Comparison of ENCODE assay signal across 31 cellular contexts in the genomic region with DNA sequence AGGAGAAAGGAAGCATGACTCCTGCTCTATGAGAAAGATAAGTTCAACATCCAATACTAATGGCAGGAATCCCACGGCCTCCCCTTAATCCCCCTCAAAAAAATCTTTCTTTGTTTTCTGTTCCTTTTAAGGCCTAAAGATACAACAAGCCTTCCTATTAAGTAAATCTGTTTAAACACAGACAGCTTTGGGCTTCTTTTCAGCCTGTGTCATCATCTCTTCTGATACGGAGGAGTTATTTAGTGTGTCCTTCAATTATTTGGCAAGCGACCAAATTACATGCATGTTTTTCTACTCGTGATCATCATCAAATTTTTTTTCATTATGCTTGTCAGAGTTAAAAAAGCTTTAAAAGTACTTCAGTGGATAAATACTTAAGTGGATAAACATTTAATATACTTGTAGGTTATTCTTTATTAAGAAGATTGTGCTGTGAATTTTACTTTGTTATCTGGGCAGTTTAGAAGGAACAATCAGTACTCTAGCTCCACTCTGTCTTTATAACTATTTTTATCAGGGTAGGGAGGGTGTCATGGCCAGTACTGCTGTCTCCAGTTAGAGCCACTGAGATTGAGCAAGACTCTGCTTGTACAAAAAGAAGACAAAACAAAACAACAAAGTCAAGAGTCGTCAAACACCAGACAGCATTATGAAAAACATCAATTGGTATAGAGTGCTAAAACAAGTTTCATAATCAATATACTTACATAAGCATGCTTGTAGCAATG.
DNase-seq lines count a peak whose midpoint lies in the region; ATAC-seq and TF ChIP-seq lines count a peak whose summit lies in the region.
"Had no signal": no experiment of that assay in that cellular context is flagged by ENCODE, and none has a peak within 500 bp of the region (broad histone marks: within the 10 kb centered on the region; RNA-seq: fewer than 3 reads in every experiment).

No MANE protein-coding gene starts in this region.

- intact Hi-C loops in Right ventricle myocardium inferior (cut with DNase I): loop anchor here (2.0 to 10.0 kb wide), 2 partner anchors 45 to 209 kb away; no protein-coding TSS in a partner anchor
- intact Hi-C loops in cardiac septum (cut with DNase I): no loop called here

- H3K27me3 ChIP-seq in cardiac muscle cell: no peaks in the 10 kb centered on the region
- H3K27me3 ChIP-seq: upper lobe of left lung had no signal

- H3K27ac Mint-ChIP-seq in nephron: peak overlapping the region; percentile 80 to 95 (median 88)
- H3K27ac Mint-ChIP-seq: activated CD4-positive, alpha-beta memory T cell treated with anti-CD3 and anti-CD28 coated beads, Interleukin-2, amount 10 ng/mL, durations not matched to agents 7 days and 5 days; activated naive CD4-positive, alpha-beta T cell treated with anti-CD3 and anti-CD28 coated beads, Interleukin-2, amount 10 ng/mL, durations not matched to agents 7 days and 5 days; activated T-helper 1 cell treated with anti-CD3 and anti-CD28 coated beads, Interleukin-12 subunit alpha, Interleukin-12 subunit beta, Interleukin-2, Interleukin-4 antibody, amounts not matched to agents 30 ng/mL and 10 ng/mL and 1 ng/mL, durations not matched to agents 14 hours and 24 hours and 36 hours; CD4-positive, CD25-positive, alpha-beta regulatory T cell; naive thymus-derived CD8-positive, alpha-beta T cell; stimulated activated memory B cell treated with anti-CD40 and anti-IgM and Interleukin-4, amounts not matched to agents 10 μg/mL and 1 μg/mL and 100 μg/mL, for 72 hours had no signal

- peaks cover 15% of the 10 kb centered on the region for H3K4me1 Mint-ChIP-seq in nephron
- H3K4me1 Mint-ChIP-seq: activated CD4-positive, alpha-beta memory T cell treated with anti-CD3 and anti-CD28 coated beads, Interleukin-2, amount 10 ng/mL, durations not matched to agents 7 days and 5 days; activated naive CD4-positive, alpha-beta T cell treated with anti-CD3 and anti-CD28 coated beads, Interleukin-2, amount 10 ng/mL, durations not matched to agents 7 days and 5 days; CD4-positive, CD25-positive, alpha-beta regulatory T cell; naive thymus-derived CD8-positive, alpha-beta T cell; stimulated activated memory B cell treated with anti-CD40 and anti-IgM and Interleukin-4, amounts not matched to agents 10 μg/mL and 1 μg/mL and 100 μg/mL, for 72 hours had no signal

- H3K4me3 Mint-ChIP-seq in nephron: peak overlapping the region in 1 of 3 experiments; percentile 16
- H3K4me3 Mint-ChIP-seq: activated CD4-positive, alpha-beta memory T cell treated with anti-CD3 and anti-CD28 coated beads, Interleukin-2, amount 10 ng/mL, durations not matched to agents 7 days and 5 days; activated naive CD4-positive, alpha-beta T cell treated with anti-CD3 and anti-CD28 coated beads, Interleukin-2, amount 10 ng/mL, durations not matched to agents 7 days and 5 days; activated T-helper 1 cell treated with anti-CD3 and anti-CD28 coated beads, Interleukin-12 subunit alpha, Interleukin-12 subunit beta, Interleukin-2, Interleukin-4 antibody, amounts not matched to agents 30 ng/mL and 10 ng/mL and 1 ng/mL, durations not matched to agents 14 hours and 24 hours and 36 hours; CD4-positive, CD25-positive, alpha-beta regulatory T cell; naive thymus-derived CD8-positive, alpha-beta T cell; stimulated activated memory B cell treated with anti-CD40 and anti-IgM and Interleukin-4, amounts not matched to agents 10 μg/mL and 1 μg/mL and 100 μg/mL, for 72 hours had no signal

- H3K27ac ChIP-seq in cardiac muscle cell: peak overlapping the region; percentile 50
- H3K27ac ChIP-seq: epithelial cell of prostate, lower lobe of right lung, PC-9, upper lobe of left lung had no signal

- no peaks in the 10 kb centered on the region for H3K9me3 ChIP-seq in cardiac muscle cell (ENCODE audit: low read depth)
- H3K9me3 ChIP-seq: lower lobe of right lung, upper lobe of left lung had no signal

- H3K4me1 ChIP-seq in cardiac muscle cell (ENCODE audit: low read depth): peaks cover 6% of the 10 kb centered on the region
- H3K4me1 ChIP-seq: lower lobe of right lung, upper lobe of left lung had no signal

- no peaks in the 10 kb centered on the region for H3K36me3 Mint-ChIP-seq in nephron (ENCODE audit: low read depth)
- H3K36me3 Mint-ChIP-seq: activated naive CD4-positive, alpha-beta T cell treated with anti-CD3 and anti-CD28 coated beads, Interleukin-2, amount 10 ng/mL, durations not matched to agents 7 days and 5 days; CD4-positive, CD25-positive, alpha-beta regulatory T cell; naive thymus-derived CD8-positive, alpha-beta T cell; stimulated activated memory B cell treated with anti-CD40 and anti-IgM and Interleukin-4, amounts not matched to agents 10 μg/mL and 1 μg/mL and 100 μg/mL, for 72 hours had no signal

- H3K4me3 ChIP-seq in cardiac muscle cell: no peak overlapping the region
- H3K4me3 ChIP-seq: lower lobe of right lung, PC-9, upper lobe of left lung had no signal

- H3K27me3 Mint-ChIP-seq in nephron (ENCODE audit: low read depth): no peaks in the 10 kb centered on the region
- H3K27me3 Mint-ChIP-seq: activated CD4-positive, alpha-beta memory T cell treated with anti-CD3 and anti-CD28 coated beads, Interleukin-2, amount 10 ng/mL, durations not matched to agents 7 days and 5 days; activated naive CD4-positive, alpha-beta T cell treated with anti-CD3 and anti-CD28 coated beads, Interleukin-2, amount 10 ng/mL, durations not matched to agents 7 days and 5 days; CD4-positive, CD25-positive, alpha-beta regulatory T cell; naive thymus-derived CD8-positive, alpha-beta T cell; stimulated activated memory B cell treated with anti-CD40 and anti-IgM and Interleukin-4, amounts not matched to agents 10 μg/mL and 1 μg/mL and 100 μg/mL, for 72 hours had no signal

- peaks cover 4% of the 10 kb centered on the region for H3K9me3 Mint-ChIP-seq in nephron
- H3K9me3 Mint-ChIP-seq: activated CD4-positive, alpha-beta memory T cell treated with anti-CD3 and anti-CD28 coated beads, Interleukin-2, amount 10 ng/mL, durations not matched to agents 7 days and 5 days; activated naive CD4-positive, alpha-beta T cell treated with anti-CD3 and anti-CD28 coated beads, Interleukin-2, amount 10 ng/mL, durations not matched to agents 7 days and 5 days; activated T-helper 1 cell treated with anti-CD3 and anti-CD28 coated beads, Interleukin-12 subunit alpha, Interleukin-12 subunit beta, Interleukin-2, Interleukin-4 antibody, amounts not matched to agents 30 ng/mL and 10 ng/mL and 1 ng/mL, durations not matched to agents 14 hours and 24 hours and 36 hours had no signal

- TF ChIP-seq CTCF in cardiac muscle cell (IDR thresholded peaks at IDR 0.05; ENCODE audit: low read depth, low read length): no peak
- no peak for TF ChIP-seq CTCF in nephron (IDR thresholded peaks at IDR 0.05; ENCODE audit: unreplicated experiment in 3 of 3)

- peak; percentile 95 for ATAC-seq in Right ventricle myocardium inferior
- ATAC-seq: lower lobe of right lung; naive thymus-derived CD8-positive, alpha-beta T cell; stimulated activated memory B cell treated with anti-CD40 and anti-IgM and Interleukin-4, amounts not matched to agents 10 μg/mL and 1 μg/mL and 100 μg/mL, for 72 hours had no signal

- no peaks in the 10 kb centered on the region for H3K36me3 ChIP-seq in cardiac muscle cell
- H3K36me3 ChIP-seq: lower lobe of right lung, upper lobe of left lung had no signal

- no peak for DNase-seq in Right ventricle myocardium inferior (ENCODE audit: missing footprints)
- DNase-seq in cardiac septum (ENCODE audit: low spot score): no peak
- no peak for DNase-seq in cardiac muscle cell (ENCODE audit: low read depth in 1 of 2, low spot score in 1 of 2)
- no peak for DNase-seq in NK-92 (lab: John Stamatoyannopoulos, UW; ENCODE audit: unreplicated experiment)
- no peak for DNase-seq in HCEC 1CT
- DNase-seq in activated effector memory CD4-positive, alpha-beta T cell treated with anti-CD3 and anti-CD28 coated beads, Interleukin-2, amount 50 U/mL, for 16 hours: no peak
- no peak for DNase-seq in NCI-H510A treated with DMSO at 0.1 percent for 48 hours (lab: John Stamatoyannopoulos, UW)
- DNase-seq: activated CD4-positive, alpha-beta memory T cell treated with anti-CD3 and anti-CD28 coated beads, Interleukin-2, amount 10 ng/mL, durations not matched to agents 7 days and 5 days; activated CD8-positive, alpha-beta memory T cell treated with anti-CD3 and anti-CD28 coated beads, Interleukin-2, amount 50 U/mL, for 4 hours; activated naive CD4-positive, alpha-beta T cell treated with anti-CD3 and anti-CD28 coated beads, Interleukin-2, amount 10 ng/mL, durations not matched to agents 7 days and 5 days; AML-193; Calu3; CD4-positive, CD25-positive, alpha-beta regulatory T cell; DMS79 treated with DMSO at 0.1 percent for 48 hours; GDM1; Karpas-422; lower lobe of right lung; naive thymus-derived CD8-positive, alpha-beta T cell; NCI-H1436 treated with DMSO at 0.1 percent for 48 hours; NCI-H446; NK-92 treated with Interleukin-12 subunit alpha and Interleukin-12 subunit beta, amount 100 ng/mL, for 24 hours; nucleus accumbens; PC-9; SHP77; substantia nigra; T-helper 2 cell; upper lobe of left lung had no signal
